In the genomic region with DNA sequence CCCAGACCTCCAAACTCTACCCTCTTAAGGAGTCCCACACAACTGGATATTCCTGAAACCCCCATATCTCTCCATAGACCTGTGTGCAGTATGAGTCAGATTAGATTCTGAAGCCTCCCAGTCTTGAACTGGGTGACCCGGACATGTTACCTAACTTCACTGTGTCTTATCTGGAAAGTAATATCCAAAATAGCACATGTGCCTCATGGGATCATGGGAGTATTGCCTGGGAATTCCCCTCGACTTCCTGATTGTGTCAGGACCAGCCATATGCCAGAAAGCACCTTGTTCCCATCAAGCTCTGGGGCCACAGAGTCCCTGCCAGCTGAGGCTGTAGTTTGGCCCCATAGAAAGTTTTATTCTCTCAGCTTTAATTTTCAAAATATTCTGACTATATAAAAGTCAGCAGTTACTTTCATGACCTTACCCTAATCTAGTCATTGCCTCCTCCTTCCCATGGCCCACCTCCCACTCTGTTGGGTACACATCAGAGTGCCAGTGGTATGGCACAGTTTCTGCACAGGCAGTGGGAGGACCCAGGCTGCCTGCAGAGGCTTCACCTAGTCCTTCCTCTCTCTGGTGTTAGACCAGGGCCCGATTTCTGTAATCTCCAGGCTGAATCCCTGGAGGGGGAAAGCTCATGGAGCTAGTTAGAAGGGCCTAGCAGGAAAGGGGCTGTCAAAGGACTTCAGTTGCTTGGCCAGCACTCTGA, we compare ENCODE assay signal across 14 cellular contexts. TPM values are rescaled to one million over a fixed set of nuclear protein-coding genes. Genes with fewer than 3 reads are reported as not detected.
DNase-seq lines count a peak whose midpoint lies in the region; ATAC-seq, FAIRE-seq and TF ChIP-seq lines count a peak whose summit lies in the region.
"Had no signal": no experiment of that assay in that cellular context is flagged by ENCODE, and none has a peak within 500 bp of the region (broad histone marks: within the 10 kb centered on the region; RNA-seq: fewer than 3 reads in every experiment).

No MANE protein-coding gene starts in this region.

- peak; percentile 91 for ATAC-seq in body of pancreas

- DNase-seq in GM19239 (ENCODE audit: insufficient read length, low spot score) (no peak), body of pancreas (peak; percentile 59 to 85 (median 68)), right atrium auricular region (ENCODE audit: low spot score) (peak; percentile 71), globus pallidus (ENCODE audit: low spot score) (no peak), HAP-1 (ENCODE audit: low spot score in 2 of 2) (no peak), RCC 7860 (ENCODE audit: low spot score) (no peak)
- no peak for DNase-seq in activated CD4-positive, CD25-positive, alpha-beta regulatory T cell (lab: John Stamatoyannopoulos, UW)
- DNase-seq: erythroblast, NCI-H1436, T-helper 2 cell had no signal

- H3K9me3 ChIP-seq in body of pancreas = no peaks in the 10 kb centered on the region
- no peaks in the 10 kb centered on the region for H3K9me3 ChIP-seq in right atrium auricular region
- no peaks in the 10 kb centered on the region for H3K9me3 ChIP-seq in skeletal muscle tissue (ENCODE audit: control insufficient read depth in 3 of 3, low read length in 3 of 3)
- no peaks in the 10 kb centered on the region; the same call in 1 of the 2 replicates for H3K9me3 ChIP-seq in HAP-1

- in situ Hi-C loops in HAP-1 (cut with MboI; ENCODE audit: low sequenced_read_pairs) = no loop called here

- peak overlapping the region; percentile 5 to 72 (median 36) for H3K9ac ChIP-seq in skeletal muscle tissue (ENCODE audit: low read depth in 1 of 3, low read length in 3 of 3)

- H3K4me1 ChIP-seq in body of pancreas (peaks cover 16% of the 10 kb centered on the region), right atrium auricular region (peaks cover 0 to 48% of the 10 kb centered on the region in 2 donors), skeletal muscle tissue (ENCODE audit: control insufficient read depth in 3 of 3, insufficient read depth in 3 of 3, low read length in 3 of 3) (peaks cover 30 to 36% (median 33%) of the 10 kb centered on the region in 3 donors), HAP-1 (no peaks in the 10 kb centered on the region)

- FAIRE-seq in GM19239 (lab: Jason Lieb, UNC) (peak; percentile 73), RCC 7860 (lab: Jason Lieb, UNC) (no peak)

- no peaks in the 10 kb centered on the region for H3K36me3 ChIP-seq in body of pancreas (replicated peaks in 1 of 2; ENCODE audit: insufficient read depth in 1 of 2, low read depth in 2 of 2)
- H3K36me3 ChIP-seq in right atrium auricular region = no peaks in the 10 kb centered on the region
- H3K36me3 ChIP-seq in skeletal muscle tissue (ENCODE audit: control insufficient read depth in 3 of 3, insufficient read depth in 3 of 3, low read length in 3 of 3) = no peaks in the 10 kb centered on the region
- H3K36me3 ChIP-seq in HAP-1 (replicated peaks) = no peaks in the 10 kb centered on the region

- no peak for TF ChIP-seq POLR2A in body of pancreas (IDR thresholded peaks at IDR 0.05)

- H3K27me3 ChIP-seq in body of pancreas (no peaks in the 10 kb centered on the region), right atrium auricular region (no peaks in the 10 kb centered on the region), skeletal muscle tissue (ENCODE audit: control insufficient read depth in 3 of 3, insufficient read depth in 3 of 3, low read length in 3 of 3) (no peaks in the 10 kb centered on the region), HAP-1 (ENCODE audit: low read depth) (no peaks in the 10 kb centered on the region; the same call in 1 of the 2 replicates)

- intact Hi-C loops in body of pancreas (cut with DNase I) = no loop called here

- H3K4me3 ChIP-seq in body of pancreas (no peak overlapping the region), right atrium auricular region (no peak overlapping the region), skeletal muscle tissue (ENCODE audit: low read length in 3 of 3) (no peak overlapping the region), HAP-1 (no peak overlapping the region)

- TF ChIP-seq CTCF in body of pancreas (IDR thresholded peaks at IDR 0.05) (no peak), right atrium auricular region (IDR thresholded peaks at IDR 0.05) (no peak)

- 28 to 47% methylated on average over 3 of the region's 3 CpGs for WGBS in body of pancreas, 2 donors

- H3K27ac ChIP-seq in body of pancreas = peak overlapping the region in 2 of 4 donors; percentile 47 to 53
- H3K27ac ChIP-seq in right atrium auricular region = peak overlapping the region; percentile 67 to 82
- peak overlapping the region; percentile 64 for H3K27ac ChIP-seq in skeletal muscle tissue (ENCODE audit: low read depth, low read length)
- H3K27ac ChIP-seq: C4-2B had no signal

RNA-seq across cellular contexts. Expression of a gene that starts 19.5 kb away (rescaled TPM):
- total RNA-seq in body of pancreas = 10 to 100 TPM; 31.3 to 42.3 TPM
- total RNA-seq in right atrium auricular region = 10 to 100 TPM; 57.6 to 76.1 TPM
- total RNA-seq in skeletal muscle tissue = 14.1 TPM

RNA-seq across cellular contexts. Expression of a gene that starts 53.4 kb away (rescaled TPM):
- total RNA-seq in body of pancreas (not detected), right atrium auricular region (not detected), skeletal muscle tissue (not detected)
- total RNA-seq: HT1080, lower leg skin had no signal

Comparison
In these comparisons a context has a peak if more than half of its experiments do, and no peak if none do; other contexts are left out.
1. DNase-seq: peak in body of pancreas (4 of 4) and right atrium auricular region (single experiment); none in GM19239 (single experiment), globus pallidus (single experiment), activated CD4-positive, CD25-positive, alpha-beta regulatory T cell (0 of 4), HAP-1 (0 of 2) and RCC 7860 (single experiment).